In the genomic region with DNA sequence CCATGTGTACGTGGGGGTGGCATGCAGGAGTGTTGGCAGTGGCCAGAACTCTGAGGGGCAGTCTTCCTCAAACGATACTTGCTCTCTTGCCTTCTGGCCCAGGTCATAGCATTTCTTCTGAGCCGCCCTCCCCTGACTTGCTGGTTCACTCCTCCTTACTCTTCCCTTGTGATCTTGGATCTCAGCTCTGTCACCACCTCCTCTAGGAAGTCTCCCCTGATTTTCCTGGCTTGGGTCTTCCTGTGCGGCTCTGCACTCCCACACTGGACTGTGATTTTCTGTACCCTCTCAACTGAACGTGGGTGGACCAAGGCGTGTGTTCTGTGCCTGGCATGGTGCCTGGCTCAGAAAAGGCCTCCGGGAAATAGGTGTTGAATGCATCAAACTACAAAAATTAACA, we compare ENCODE assay signal across 28 cellular contexts. TPM values are rescaled to one million over a fixed set of nuclear protein-coding genes. Genes with fewer than 3 reads are reported as not detected.
DNase-seq lines count a peak whose midpoint lies in the region; ATAC-seq, FAIRE-seq and TF ChIP-seq lines count a peak whose summit lies in the region.
"Had no signal": no experiment of that assay in that cellular context is flagged by ENCODE, and none has a peak within 500 bp of the region (broad histone marks: within the 10 kb centered on the region; RNA-seq: fewer than 3 reads in every experiment).

No MANE protein-coding gene starts in this region.

- H3K4me1 Mint-ChIP-seq in GM23338 (peaks cover 37% of the 10 kb centered on the region), glutamatergic neuron (ENCODE audit: low read depth, unreplicated experiment) (peaks cover 13% of the 10 kb centered on the region)

- peaks cover 8% of the 10 kb centered on the region; the same call in 2 of the 3 replicates for H3K36me3 Mint-ChIP-seq in GM23338 (ENCODE audit: low read depth)
- peaks cover 4% of the 10 kb centered on the region for H3K36me3 Mint-ChIP-seq in glutamatergic neuron (ENCODE audit: unreplicated experiment)

- no peaks in the 10 kb centered on the region for H3K9me3 ChIP-seq in tibial nerve
- H3K9me3 ChIP-seq: BLaER1, neutrophil, tibial artery had no signal

- 0 out of 2 replicates have a peak, but pooled peaks cover 4% of the 10 kb centered on the region for H3F3A ChIP-seq in GM23338 (replicated peaks; ENCODE audit: low read depth)

- no peak for FAIRE-seq in urothelium cell line (lab: Jason Lieb, UNC)
- FAIRE-seq: colon had no signal

- no peaks in the 10 kb centered on the region for H3K36me3 ChIP-seq in GM23338 (ENCODE audit: insufficient read depth)
- no peaks in the 10 kb centered on the region for H3K36me3 ChIP-seq in tibial nerve
- H3K36me3 ChIP-seq: BLaER1, neutrophil had no signal

- 68 to 76% methylated on average over 7 of the region's 7 CpGs for WGBS in tibial nerve, 2 donors

- H3K27ac Mint-ChIP-seq in GM23338 (no peak overlapping the region), glutamatergic neuron (ENCODE audit: unreplicated experiment) (no peak overlapping the region)
- H3K27ac Mint-ChIP-seq: activated CD4-positive, alpha-beta T cell treated with anti-CD3 and anti-CD28 coated beads, Interleukin-2, amount 10 ng/mL, durations not matched to agents 7 days and 5 days; activated naive CD4-positive, alpha-beta T cell treated with anti-CD3 and anti-CD28 coated beads for 36 hours; activated T-helper 1 cell treated with anti-CD3 and anti-CD28 coated beads, Interleukin-12 subunit alpha, Interleukin-12 subunit beta, Interleukin-2, Interleukin-4 antibody, amounts not matched to agents 30 ng/mL and 10 ng/mL and 1 ng/mL, durations not matched to agents 14 hours and 24 hours and 36 hours; H9; stimulated activated naive CD8-positive, alpha-beta T cell treated with anti-CD3 and anti-CD28 coated beads, Interleukin-15, amount 100 ng/mL, for 72 hours had no signal

- H4K20me1 ChIP-seq in GM23338 (replicated peaks; ENCODE audit: insufficient read depth) = no peaks in the 10 kb centered on the region

- H3K4me3 Mint-ChIP-seq in GM23338 (peak overlapping the region; percentile 16; the same call in 1 of the 3 replicates), glutamatergic neuron (ENCODE audit: unreplicated experiment) (peak overlapping the region; percentile 13)
- H3K4me3 Mint-ChIP-seq: activated CD4-positive, alpha-beta T cell treated with anti-CD3 and anti-CD28 coated beads, Interleukin-2, amount 10 ng/mL, durations not matched to agents 7 days and 5 days; activated naive CD4-positive, alpha-beta T cell treated with anti-CD3 and anti-CD28 coated beads for 36 hours; activated T-helper 1 cell treated with anti-CD3 and anti-CD28 coated beads, Interleukin-12 subunit alpha, Interleukin-12 subunit beta, Interleukin-2, Interleukin-4 antibody, amounts not matched to agents 30 ng/mL and 10 ng/mL and 1 ng/mL, durations not matched to agents 14 hours and 24 hours and 36 hours; stimulated activated naive CD8-positive, alpha-beta T cell treated with anti-CD3 and anti-CD28 coated beads, Interleukin-15, amount 100 ng/mL, for 72 hours had no signal

- peaks cover 28% of the 10 kb centered on the region for H3K27me3 ChIP-seq in GM23338 (ENCODE audit: insufficient read depth)
- H3K27me3 ChIP-seq in tibial nerve = peaks cover 0 to 35% of the 10 kb centered on the region in 2 donors

- H3K27me3 Mint-ChIP-seq in GM23338 (ENCODE audit: insufficient read depth, low read depth, poor library complexity) = peaks cover 30% of the 10 kb centered on the region
- peaks cover 15% of the 10 kb centered on the region for H3K27me3 Mint-ChIP-seq in glutamatergic neuron (ENCODE audit: unreplicated experiment)

- TF ChIP-seq POLR2A in tibial nerve (IDR thresholded peaks at IDR 0.05) = no peak

- ATAC-seq in GM23338 = no peak
- no peak for ATAC-seq in HG03460 (IDR thresholded peaks at IDR 0.05; ENCODE audit: unreplicated experiment)
- ATAC-seq: Right ventricle myocardium inferior; stimulated activated naive CD8-positive, alpha-beta T cell treated with anti-CD3 and anti-CD28 coated beads, Interleukin-15, amount 100 ng/mL, for 72 hours had no signal

- no peak overlapping the region for H3K27ac ChIP-seq in GM23338 (ENCODE audit: low read depth)
- H3K27ac ChIP-seq in VCaP = peak overlapping the region; percentile 100
- H3K27ac ChIP-seq in skin epidermis = peak overlapping the region in 5 of 21 experiments; percentile 74 to 85 (median 84)
- no peak overlapping the region for H3K27ac ChIP-seq in tibial nerve
- H3K27ac ChIP-seq: BLaER1, neutrophil, tibial artery had no signal

- DNase-seq in GM23338 (ENCODE audit: low spot score) (no peak), glutamatergic neuron (no peak), urothelium cell line (ENCODE audit: low spot score) (no peak), tibial nerve (ENCODE audit: low spot score in 2 of 2) (no peak), KG1 (lab: John Stamatoyannopoulos, UW) (no peak)
- DNase-seq: activated CD4-positive, alpha-beta T cell treated with anti-CD3 and anti-CD28 coated beads, Interleukin-2, amount 10 ng/mL, durations not matched to agents 7 days and 5 days; activated naive CD4-positive, alpha-beta T cell treated with anti-CD3 and anti-CD28 coated beads for 36 hours; amniotic stem cell; effector CD8-positive, alpha-beta T cell; H9; Karpas-422; NCI-H446 treated with DMSO at 0.1 percent for 48 hours; stimulated activated CD8-positive, alpha-beta memory T cell treated with anti-CD3 and anti-CD28 coated beads, Interleukin-4, amount 100 ng/mL, for 48 hours; stimulated activated naive CD8-positive, alpha-beta T cell treated with anti-CD3 and anti-CD28 coated beads, Interleukin-15, amount 100 ng/mL, for 72 hours; tibial artery had no signal

- no peak overlapping the region for H2AFZ ChIP-seq in GM23338

- H3K4me3 ChIP-seq in GM23338 = no peak overlapping the region
- H3K4me3 ChIP-seq in skin epidermis = peak overlapping the region in 4 of 7 experiments; percentile 36 to 55 (median 39)
- no peak overlapping the region for H3K4me3 ChIP-seq in tibial nerve
- H3K4me3 ChIP-seq: BLaER1, tibial artery had no signal

- no peaks in the 10 kb centered on the region for H3K9me2 ChIP-seq in GM23338 (ENCODE audit: insufficient read depth)

- H3K9me3 Mint-ChIP-seq in GM23338 = no peaks in the 10 kb centered on the region; the same call in 2 of the 3 replicates
- H3K9me3 Mint-ChIP-seq in glutamatergic neuron (ENCODE audit: unreplicated experiment) = peaks cover 6% of the 10 kb centered on the region
- H3K9me3 Mint-ChIP-seq: activated CD4-positive, alpha-beta T cell treated with anti-CD3 and anti-CD28 coated beads, Interleukin-2, amount 10 ng/mL, durations not matched to agents 7 days and 5 days; activated naive CD4-positive, alpha-beta T cell treated with anti-CD3 and anti-CD28 coated beads for 36 hours; activated T-helper 1 cell treated with anti-CD3 and anti-CD28 coated beads, Interleukin-12 subunit alpha, Interleukin-12 subunit beta, Interleukin-2, Interleukin-4 antibody, amounts not matched to agents 30 ng/mL and 10 ng/mL and 1 ng/mL, durations not matched to agents 14 hours and 24 hours and 36 hours; H9; stimulated activated naive CD8-positive, alpha-beta T cell treated with anti-CD3 and anti-CD28 coated beads, Interleukin-15, amount 100 ng/mL, for 72 hours had no signal

- no peak for TF ChIP-seq CTCF in GM23338 (conservative IDR thresholded peaks at IDR 0.05; ENCODE audit: low read depth in 2 of 2)
- no peak for TF ChIP-seq CTCF in VCaP (conservative IDR thresholded peaks at IDR 0.05)
- no peak for TF ChIP-seq CTCF in glutamatergic neuron (IDR thresholded peaks at IDR 0.05; ENCODE audit: partially characterized antibody, unreplicated experiment)
- no peak for TF ChIP-seq CTCF in tibial nerve (IDR thresholded peaks at IDR 0.05)

- H3K4me2 ChIP-seq in GM23338 = no peak overlapping the region
- H3K4me2 ChIP-seq: BLaER1 had no signal

- H3K79me2 ChIP-seq in GM23338 (replicated peaks; ENCODE audit: insufficient read depth) = no peaks in the 10 kb centered on the region

- H3K4me1 ChIP-seq in GM23338 (ENCODE audit: insufficient read depth) (peaks cover 19% of the 10 kb centered on the region), tibial nerve (peaks cover 0 to 49% (median 19%) of the 10 kb centered on the region in 4 donors)

- no peak for TF ChIP-seq EP300 in tibial nerve (IDR thresholded peaks at IDR 0.05)

TF ChIP-seq in GM23338, 12 proteins besides CTCF, POLR2A, EP300 and RAD21 (continues in another document):
- TF ChIP-seq CREB1 (CRISPR knock-in tag; IDR thresholded peaks at IDR 0.05; ENCODE audit: low read depth) (no peak), ZNF114 (CRISPR knock-in tag; IDR thresholded peaks at IDR 0.05) (no peak), ZNF331 (CRISPR knock-in tag; IDR thresholded peaks at IDR 0.05; ENCODE audit: low read depth) (no peak), JUNB (IDR thresholded peaks at IDR 0.05; ENCODE audit: unreplicated experiment) (no peak)

RNA-seq across cellular contexts. Expression of gene EPN3, which starts 2.9 kb away (rescaled TPM):
- 7.7 and 13.7 TPM in 2 replicates for total RNA-seq in GM23338 (2014; rRNA removed; shearing (Covaris generic))
- 2.2 and 2.3 TPM in 2 replicates for polyA plus RNA-seq in GM23338 (2016; fragmentation: Nextera tagmentation; extraction: Ambion mirVana)
- 0.12 TPM for total RNA-seq in glutamatergic neuron (ENCODE audit: unreplicated experiment)
- under 1 TPM in 2 of 4 donors, not detected in 2; 0.22 to 0.42 TPM for total RNA-seq in tibial nerve
- total RNA-seq: activated CD4-positive, alpha-beta T cell treated with anti-CD3 and anti-CD28 coated beads, Interleukin-2, amount 10 ng/mL, durations not matched to agents 7 days and 5 days; activated naive CD4-positive, alpha-beta T cell treated with anti-CD3 and anti-CD28 coated beads for 36 hours; activated T-helper 1 cell treated with anti-CD3 and anti-CD28 coated beads, Interleukin-12 subunit alpha, Interleukin-12 subunit beta, Interleukin-2, Interleukin-4 antibody, amounts not matched to agents 30 ng/mL and 10 ng/mL and 1 ng/mL, durations not matched to agents 14 hours and 24 hours and 36 hours; HT1080; skeletal muscle tissue had no signal
- polyA plus RNA-seq: AG04450 had no signal

RNA-seq across cellular contexts. Expression of gene SPATA20, which starts 11.6 kb away (rescaled TPM):
- 17.4 and 32.7 TPM in 2 replicates for total RNA-seq in GM23338 (2014; rRNA removed; shearing (Covaris generic))
- 12.5 and 13.8 TPM in 2 replicates for polyA plus RNA-seq in GM23338 (2016; fragmentation: Nextera tagmentation; extraction: Ambion mirVana)
- total RNA-seq in glutamatergic neuron (ENCODE audit: unreplicated experiment) (14.0 TPM), tibial nerve (100 to 1,000 TPM in 1 of 4 donors, 10 to 100 TPM in 3; 80.8 to 151 (median 89.6) TPM)

RNA-seq across cellular contexts. Expression of gene CACNA1G, which starts 25.1 kb away (rescaled TPM):
- total RNA-seq in GM23338 (2014; rRNA removed; shearing (Covaris generic)) = 3.6 and 5.1 TPM in 2 replicates
- polyA plus RNA-seq in GM23338 (2016; fragmentation: Nextera tagmentation; extraction: Ambion mirVana) = 1.1 and 1.4 TPM in 2 replicates
- total RNA-seq in glutamatergic neuron (ENCODE audit: unreplicated experiment) = 2.2 TPM
- 1 to 10 TPM in 1 of 4 donors, under 1 TPM in 1, not detected in 2; 0.21 to 2.2 TPM for total RNA-seq in tibial nerve
- total RNA-seq: activated CD4-positive, alpha-beta T cell treated with anti-CD3 and anti-CD28 coated beads, Interleukin-2, amount 10 ng/mL, durations not matched to agents 7 days and 5 days; epithelial cell of proximal tubule; OCI-LY7 had no signal

RNA-seq across cellular contexts. Expression of gene MYCBPAP, which starts 27.2 kb away (rescaled TPM):
- total RNA-seq in GM23338 (2014; rRNA removed; shearing (Covaris generic)) = 0.63 and 4.6 TPM in 2 replicates
- 1.7 and 1.8 TPM in 2 replicates for polyA plus RNA-seq in GM23338 (2016; fragmentation: Nextera tagmentation; extraction: Ambion mirVana)
- total RNA-seq in glutamatergic neuron (ENCODE audit: unreplicated experiment) (2.5 TPM), tibial nerve (1 to 10 TPM; 1.2 to 6.8 (median 4.0) TPM)
- total RNA-seq: HT1080 had no signal

RNA-seq across cellular contexts. Expression of gene RSAD1, which starts 56.7 kb away (rescaled TPM):
- total RNA-seq in GM23338 (2014; rRNA removed; shearing (Covaris generic)) = 27.5 and 28.7 TPM in 2 replicates
- polyA plus RNA-seq in GM23338 (2016; fragmentation: Nextera tagmentation; extraction: Ambion mirVana) = 16.5 and 18.4 TPM in 2 replicates
- total RNA-seq in glutamatergic neuron (ENCODE audit: unreplicated experiment) (22.0 TPM), tibial nerve (10 to 100 TPM; 30.8 to 61.8 (median 32.9) TPM)

Comparison
In these comparisons a context has a peak if more than half of its experiments do, and no peak if none do; other contexts are left out.
1. H3K4me3 ChIP-seq: peak in skin epidermis (4 of 7); none in GM23338 (single experiment) and tibial nerve (0 of 4).